Comparison of ENCODE assay signal across 23 cellular contexts in genomic region chr1:164842891-164843290, GRCh38.
"Had no signal": no experiment of that assay in that cellular context is flagged by ENCODE, and none has a peak within 500 bp of the region (broad histone marks: within the 10 kb centered on the region; RNA-seq: fewer than 3 reads in every experiment).

No MANE protein-coding gene starts in this region.

- H3K27ac Mint-ChIP-seq: activated CD4-positive, alpha-beta T cell treated with anti-CD3 and anti-CD28 coated beads for 36 hours; activated naive CD4-positive, alpha-beta T cell treated with anti-CD3 and anti-CD28 coated beads for 36 hours; activated naive CD8-positive, alpha-beta T cell treated with anti-CD3 and anti-CD28 coated beads for 36 hours; naive thymus-derived CD4-positive, alpha-beta T cell; T-helper 2 cell treated with Interferon-gamma antibody and Interleukin-4, amounts not matched to agents 5 μg/mL and 100 μg/mL, for 36 hours had no signal

- H3K9me3 ChIP-seq: adrenal gland, ascending aorta, gastrocnemius medialis, left ventricle myocardium inferior, spleen, upper lobe of left lung had no signal

- H3K4me3 Mint-ChIP-seq: activated CD4-positive, alpha-beta T cell treated with anti-CD3 and anti-CD28 coated beads for 36 hours; activated naive CD4-positive, alpha-beta T cell treated with anti-CD3 and anti-CD28 coated beads for 36 hours; activated naive CD8-positive, alpha-beta T cell treated with anti-CD3 and anti-CD28 coated beads for 36 hours; naive thymus-derived CD4-positive, alpha-beta T cell; T-helper 2 cell treated with Interferon-gamma antibody and Interleukin-4, amounts not matched to agents 5 μg/mL and 100 μg/mL, for 36 hours had no signal

- H3K4me1 Mint-ChIP-seq: activated CD4-positive, alpha-beta T cell treated with anti-CD3 and anti-CD28 coated beads for 36 hours; activated naive CD8-positive, alpha-beta T cell treated with anti-CD3 and anti-CD28 coated beads for 36 hours; naive thymus-derived CD4-positive, alpha-beta T cell had no signal

- H3K9me3 Mint-ChIP-seq: activated naive CD4-positive, alpha-beta T cell treated with anti-CD3 and anti-CD28 coated beads for 36 hours; activated naive CD8-positive, alpha-beta T cell treated with anti-CD3 and anti-CD28 coated beads for 36 hours; T-helper 2 cell treated with Interferon-gamma antibody and Interleukin-4, amounts not matched to agents 5 μg/mL and 100 μg/mL, for 36 hours had no signal

- ATAC-seq: activated CD4-positive, alpha-beta T cell treated with anti-CD3 and anti-CD28 coated beads for 36 hours; gastrocnemius medialis; naive thymus-derived CD4-positive, alpha-beta T cell; right cardiac atrium had no signal

- H3K27me3 ChIP-seq: adrenal gland, ascending aorta, brain microvascular endothelial cell, gastrocnemius medialis, spleen, upper lobe of left lung had no signal

- DNase-seq: activated CD4-positive, alpha-beta T cell treated with anti-CD3 and anti-CD28 coated beads for 36 hours; activated CD4-positive, alpha-beta T cell treated with anti-CD3 and anti-CD28 coated beads, Interleukin-2, amount 50 U/mL, for 4 hours; activated CD4-positive, CD25-positive, alpha-beta regulatory T cell; activated effector memory CD4-positive, alpha-beta T cell treated with anti-CD3 and anti-CD28 coated beads, Interleukin-2, amount 50 U/mL, for 16 hours; activated naive CD4-positive, alpha-beta T cell treated with anti-CD3 and anti-CD28 coated beads for 36 hours; activated naive CD8-positive, alpha-beta T cell treated with anti-CD3 and anti-CD28 coated beads for 36 hours; activated T-cell treated with anti-CD3 and anti-CD28 coated beads for 4 hours; adrenal gland; brain microvascular endothelial cell; cortex of kidney; gastrocnemius medialis; glutamatergic neuron; left ventricle myocardium inferior; midbrain; naive thymus-derived CD4-positive, alpha-beta T cell; right cardiac atrium; spleen; stimulated activated naive CD4-positive, alpha-beta T cell; T-helper 1 cell; upper lobe of left lung had no signal

- H3K4me3 ChIP-seq: adrenal gland, ascending aorta, gastrocnemius medialis, left ventricle myocardium inferior, lung, spleen, upper lobe of left lung had no signal

- H3K36me3 Mint-ChIP-seq: activated naive CD8-positive, alpha-beta T cell treated with anti-CD3 and anti-CD28 coated beads for 36 hours; naive thymus-derived CD4-positive, alpha-beta T cell had no signal

- H3K36me3 ChIP-seq: gastrocnemius medialis had no signal

- H3K27ac ChIP-seq: ascending aorta, brain microvascular endothelial cell, gastrocnemius medialis, left ventricle myocardium inferior, spleen, upper lobe of left lung had no signal

- H3K27me3 Mint-ChIP-seq: naive thymus-derived CD4-positive, alpha-beta T cell had no signal

- H3K4me1 ChIP-seq: ascending aorta had no signal
